21 cellular contexts compared by ENCODE assay signal in the genomic region with DNA sequence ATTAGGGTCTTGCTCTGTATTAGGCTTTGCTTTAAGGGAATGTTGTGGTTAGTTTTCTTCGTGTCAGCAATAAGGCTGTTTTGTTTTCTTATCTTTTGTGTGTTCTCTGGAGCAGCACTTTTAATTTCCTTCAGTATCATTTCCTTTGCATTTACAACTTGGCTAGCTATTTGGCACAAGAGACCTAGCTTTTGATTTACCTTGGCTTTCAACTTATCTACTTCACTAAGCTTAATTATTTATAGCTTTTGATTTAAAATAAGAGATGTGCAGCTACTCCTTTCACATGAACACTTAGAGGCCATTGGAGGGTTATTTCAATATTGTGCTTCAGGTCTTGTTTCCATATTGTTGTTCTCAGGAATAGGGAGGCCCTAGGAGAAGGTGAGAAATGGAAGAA.
DNase-seq lines count a peak whose midpoint lies in the region; ATAC-seq and TF ChIP-seq lines count a peak whose summit lies in the region.
"Had no signal": no experiment of that assay in that cellular context is flagged by ENCODE, and none has a peak within 500 bp of the region (broad histone marks: within the 10 kb centered on the region; RNA-seq: fewer than 3 reads in every experiment).

No MANE protein-coding gene starts in this region.

- no peak for ATAC-seq in HG03432 (IDR thresholded peaks at IDR 0.05; ENCODE audit: unreplicated experiment)
- ATAC-seq: A549 had no signal

- no peak for TF ChIP-seq POLR2A in sigmoid colon (IDR thresholded peaks at IDR 0.05)
- no peak for TF ChIP-seq POLR2A in esophagus squamous epithelium (IDR thresholded peaks at IDR 0.05)

- H3K27me3 ChIP-seq in sigmoid colon = no peaks in the 10 kb centered on the region
- no peaks in the 10 kb centered on the region for H3K27me3 ChIP-seq in esophagus squamous epithelium
- H3K27me3 ChIP-seq: MG63 had no signal

- H3K4me3 ChIP-seq in SK-N-MC (no peak overlapping the region), fibroblast of the aortic adventitia (ENCODE audit: low read depth, low read length) (no peak overlapping the region), sigmoid colon (no peak overlapping the region), esophagus squamous epithelium (no peak overlapping the region)
- H3K4me3 ChIP-seq: A549, GM23248, HAP-1, MG63 had no signal

- no peak for TF ChIP-seq EP300 in sigmoid colon (IDR thresholded peaks at IDR 0.05)

- H3K27ac ChIP-seq in SK-N-MC (peak overlapping the region; percentile 39; the same call in 1 of the 2 replicates), sigmoid colon (peak overlapping the region in 3 of 4 donors; percentile 9 to 20 (median 15)), esophagus squamous epithelium (no peak overlapping the region)
- H3K27ac ChIP-seq: A549, GM23248, HL-60 had no signal

- peaks cover 0 to 6% (median 2%) of the 10 kb centered on the region in 4 donors for H3K4me1 ChIP-seq in sigmoid colon
- H3K4me1 ChIP-seq in esophagus squamous epithelium = no peaks in the 10 kb centered on the region
- H3K4me1 ChIP-seq: A549, Caco-2 had no signal

- WGBS in sigmoid colon, 2 donors = 11 to 50% methylated on average over 1 of the region's 1 CpG
- 24 to 31% methylated on average over 1 of the region's 1 CpG for WGBS in esophagus squamous epithelium, 2 donors

- H3K9me3 ChIP-seq in SK-N-MC (ENCODE audit: low read depth, low read length) (peaks cover 5% of the 10 kb centered on the region; the same call in 1 of the 2 replicates), sigmoid colon (no peaks in the 10 kb centered on the region), esophagus squamous epithelium (no peaks in the 10 kb centered on the region)
- H3K9me3 ChIP-seq: A549, Caco-2, HAP-1 had no signal

- intact Hi-C loops in sigmoid colon (cut with DNase I) (no loop called here), esophagus squamous epithelium (cut with DNase I) (no loop called here)

- H3K36me3 ChIP-seq in SK-N-MC (ENCODE audit: insufficient read depth, low read length) (peaks cover 56% of the 10 kb centered on the region), sigmoid colon (no peaks in the 10 kb centered on the region), esophagus squamous epithelium (no peaks in the 10 kb centered on the region)
- H3K36me3 ChIP-seq: HAP-1 had no signal

- H3K9ac ChIP-seq in SK-N-MC (ENCODE audit: insufficient read length) = no peak overlapping the region
- H3K9ac ChIP-seq: GM23248 had no signal

- TF ChIP-seq CTCF in fibroblast of the aortic adventitia (IDR thresholded peaks at IDR 0.05; ENCODE audit: insufficient read depth, low read length) (no peak), sigmoid colon (IDR thresholded peaks at IDR 0.05) (no peak), esophagus squamous epithelium (IDR thresholded peaks at IDR 0.05) (no peak)

- DNase-seq in SK-N-MC (ENCODE audit: low read depth, low spot score) (no peak), astrocyte of the hippocampus (ENCODE audit: low read depth, low spot score) (peak; percentile 66), fibroblast of the aortic adventitia (ENCODE audit: low read depth) (peak; percentile 42), sigmoid colon (no peak), SW480 (ENCODE audit: low spot score) (no peak), esophagus squamous epithelium (lab: John Stamatoyannopoulos, UW) (no peak)
- DNase-seq: Caco-2; CD4-positive, alpha-beta T cell; DMS153; GDM1; GM23248; Kasumi-1; MG63; NCI-H1048; NCI-H1436; NCI-H1930; NCI-H526 had no signal

Comparison
In these comparisons a context has a peak if more than half of its experiments do, and no peak if none do; other contexts are left out.
1. DNase-seq: peak in astrocyte of the hippocampus (single experiment) and fibroblast of the aortic adventitia (single experiment); none in SK-N-MC (single experiment), sigmoid colon (single experiment), SW480 (single experiment) and esophagus squamous epithelium (single experiment).
2. H3K27ac ChIP-seq: peak in SK-N-MC (single experiment) and sigmoid colon (3 of 4); none in esophagus squamous epithelium (0 of 4).